1 cellular context compared by ENCODE assay signal in the genomic region with DNA sequence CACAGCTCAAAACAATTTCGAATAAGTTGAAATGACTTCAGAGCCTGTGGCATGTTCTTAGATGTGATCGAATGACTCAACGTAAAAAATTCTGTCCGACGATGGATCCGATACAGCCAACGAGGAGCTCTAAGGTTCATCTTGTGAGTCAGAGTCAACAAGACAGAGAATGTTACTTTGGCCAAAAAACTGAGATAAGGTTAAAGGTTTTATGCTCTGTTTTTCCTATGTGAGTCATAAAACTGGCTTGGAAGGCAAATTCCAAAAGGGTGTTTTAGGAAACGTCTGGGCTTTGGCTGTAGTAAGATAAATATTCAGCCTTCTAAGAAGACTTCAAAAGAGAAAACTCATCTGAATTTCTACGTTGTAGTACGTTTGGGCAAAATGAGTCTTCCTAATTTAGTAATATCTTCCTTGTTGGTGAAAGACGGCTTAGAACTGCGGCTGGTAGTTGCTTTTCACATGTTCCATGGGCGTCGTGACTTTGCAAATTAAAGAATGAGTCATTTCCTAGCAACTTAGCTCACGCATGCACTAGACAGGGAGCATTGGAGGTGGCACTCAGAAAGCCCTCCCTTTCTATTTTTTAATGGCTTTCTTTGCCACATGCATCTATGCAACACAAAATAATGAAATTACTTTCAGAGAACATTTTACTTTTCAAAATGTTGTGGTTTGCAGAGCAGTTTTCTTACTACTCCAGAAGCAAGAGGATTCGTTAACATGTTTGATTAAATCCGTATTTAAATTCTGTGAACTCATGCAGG.
TF ChIP-seq lines count a peak whose summit lies in the region.

No MANE protein-coding gene starts in this region.

TF ChIP-seq in K562, 482 proteins besides CTCF, POLR2A, EP300 and RAD21 (continued from another document and continues in another):
- peak; percentile 83 for TF ChIP-seq NFATC3 (IDR thresholded peaks at IDR 0.05)
- TF ChIP-seq SIRT6 (IDR thresholded peaks at IDR 0.05; ENCODE audit: low read depth, low read length), result no peak
- TF ChIP-seq, protein P1, sequence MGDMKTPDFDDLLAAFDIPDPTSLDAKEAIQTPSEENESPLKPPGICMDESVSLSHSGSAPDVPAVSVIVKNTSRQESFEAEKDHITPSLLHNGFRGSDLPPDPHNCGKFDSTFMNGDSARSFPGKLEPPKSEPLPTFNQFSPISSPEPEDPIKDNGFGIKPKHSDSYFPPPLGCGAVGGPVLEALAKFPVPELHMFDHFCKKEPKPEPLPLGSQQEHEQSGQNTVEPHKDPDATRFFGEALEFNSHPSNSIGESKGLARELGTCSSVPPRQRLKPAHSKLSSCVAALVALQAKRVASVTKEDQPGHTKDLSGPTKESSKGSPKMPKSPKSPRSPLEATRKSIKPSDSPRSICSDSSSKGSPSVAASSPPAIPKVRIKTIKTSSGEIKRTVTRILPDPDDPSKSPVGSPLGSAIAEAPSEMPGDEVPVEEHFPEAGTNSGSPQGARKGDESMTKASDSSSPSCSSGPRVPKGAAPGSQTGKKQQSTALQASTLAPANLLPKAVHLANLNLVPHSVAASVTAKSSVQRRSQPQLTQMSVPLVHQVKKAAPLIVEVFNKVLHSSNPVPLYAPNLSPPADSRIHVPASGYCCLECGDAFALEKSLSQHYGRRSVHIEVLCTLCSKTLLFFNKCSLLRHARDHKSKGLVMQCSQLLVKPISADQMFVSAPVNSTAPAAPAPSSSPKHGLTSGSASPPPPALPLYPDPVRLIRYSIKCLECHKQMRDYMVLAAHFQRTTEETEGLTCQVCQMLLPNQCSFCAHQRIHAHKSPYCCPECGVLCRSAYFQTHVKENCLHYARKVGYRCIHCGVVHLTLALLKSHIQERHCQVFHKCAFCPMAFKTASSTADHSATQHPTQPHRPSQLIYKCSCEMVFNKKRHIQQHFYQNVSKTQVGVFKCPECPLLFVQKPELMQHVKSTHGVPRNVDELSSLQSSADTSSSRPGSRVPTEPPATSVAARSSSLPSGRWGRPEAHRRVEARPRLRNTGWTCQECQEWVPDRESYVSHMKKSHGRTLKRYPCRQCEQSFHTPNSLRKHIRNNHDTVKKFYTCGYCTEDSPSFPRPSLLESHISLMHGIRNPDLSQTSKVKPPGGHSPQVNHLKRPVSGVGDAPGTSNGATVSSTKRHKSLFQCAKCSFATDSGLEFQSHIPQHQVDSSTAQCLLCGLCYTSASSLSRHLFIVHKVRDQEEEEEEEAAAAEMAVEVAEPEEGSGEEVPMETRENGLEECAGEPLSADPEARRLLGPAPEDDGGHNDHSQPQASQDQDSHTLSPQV (IDR thresholded peaks at IDR 0.05), result peak; percentile 85
- no peak for TF ChIP-seq PRPF4 (IDR thresholded peaks at IDR 0.05; ENCODE audit: insufficient read depth, low read depth, low read length, poor library complexity, severe bottlenecking)
- TF ChIP-seq GTF2E2 (tag; IDR thresholded peaks at IDR 0.05), result no peak
- peak in 1 of 2 experiments; percentile 44; a peak in 1 of 4 replicates for TF ChIP-seq HDAC1 (IDR thresholded peaks at IDR 0.05)
- TF ChIP-seq CBFB (CRISPR knock-in tag; IDR thresholded peaks at IDR 0.05), result no peak
- TF ChIP-seq, protein P2, sequence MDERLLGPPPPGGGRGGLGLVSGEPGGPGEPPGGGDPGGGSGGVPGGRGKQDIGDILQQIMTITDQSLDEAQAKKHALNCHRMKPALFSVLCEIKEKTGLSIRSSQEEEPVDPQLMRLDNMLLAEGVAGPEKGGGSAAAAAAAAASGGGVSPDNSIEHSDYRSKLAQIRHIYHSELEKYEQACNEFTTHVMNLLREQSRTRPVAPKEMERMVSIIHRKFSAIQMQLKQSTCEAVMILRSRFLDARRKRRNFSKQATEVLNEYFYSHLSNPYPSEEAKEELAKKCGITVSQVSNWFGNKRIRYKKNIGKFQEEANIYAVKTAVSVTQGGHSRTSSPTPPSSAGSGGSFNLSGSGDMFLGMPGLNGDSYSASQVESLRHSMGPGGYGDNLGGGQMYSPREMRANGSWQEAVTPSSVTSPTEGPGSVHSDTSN (CRISPR knock-in tag; IDR thresholded peaks at IDR 0.05; ENCODE audit: low read depth), result no peak
- TF ChIP-seq, protein P2 (tag; conservative IDR thresholded peaks at IDR 0.05; ENCODE audit: low read depth), result peak; percentile 34
- no peak for TF ChIP-seq PYGO2 (tag; IDR thresholded peaks at IDR 0.05)
- peak; percentile 99 for TF ChIP-seq FOSL1 (tag; conservative IDR thresholded peaks at IDR 0.05)
- TF ChIP-seq, protein P3, sequence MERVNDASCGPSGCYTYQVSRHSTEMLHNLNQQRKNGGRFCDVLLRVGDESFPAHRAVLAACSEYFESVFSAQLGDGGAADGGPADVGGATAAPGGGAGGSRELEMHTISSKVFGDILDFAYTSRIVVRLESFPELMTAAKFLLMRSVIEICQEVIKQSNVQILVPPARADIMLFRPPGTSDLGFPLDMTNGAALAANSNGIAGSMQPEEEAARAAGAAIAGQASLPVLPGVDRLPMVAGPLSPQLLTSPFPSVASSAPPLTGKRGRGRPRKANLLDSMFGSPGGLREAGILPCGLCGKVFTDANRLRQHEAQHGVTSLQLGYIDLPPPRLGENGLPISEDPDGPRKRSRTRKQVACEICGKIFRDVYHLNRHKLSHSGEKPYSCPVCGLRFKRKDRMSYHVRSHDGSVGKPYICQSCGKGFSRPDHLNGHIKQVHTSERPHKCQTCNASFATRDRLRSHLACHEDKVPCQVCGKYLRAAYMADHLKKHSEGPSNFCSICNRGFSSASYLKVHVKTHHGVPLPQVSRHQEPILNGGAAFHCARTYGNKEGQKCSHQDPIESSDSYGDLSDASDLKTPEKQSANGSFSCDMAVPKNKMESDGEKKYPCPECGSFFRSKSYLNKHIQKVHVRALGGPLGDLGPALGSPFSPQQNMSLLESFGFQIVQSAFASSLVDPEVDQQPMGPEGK (CRISPR knock-in tag; IDR thresholded peaks at IDR 0.05; ENCODE audit: borderline replicate concordance), result no peak
- no peak; the same call in 1 of the 2 replicates for TF ChIP-seq GABPA (tag; conservative IDR thresholded peaks at IDR 0.05; ENCODE audit: low read depth)
- no peak for TF ChIP-seq ZNF324 (CRISPR knock-in tag; IDR thresholded peaks at IDR 0.05)
- TF ChIP-seq ZNF589 (CRISPR knock-in tag; IDR thresholded peaks at IDR 0.05; ENCODE audit: low read depth), result no peak
- TF ChIP-seq, protein P4, sequence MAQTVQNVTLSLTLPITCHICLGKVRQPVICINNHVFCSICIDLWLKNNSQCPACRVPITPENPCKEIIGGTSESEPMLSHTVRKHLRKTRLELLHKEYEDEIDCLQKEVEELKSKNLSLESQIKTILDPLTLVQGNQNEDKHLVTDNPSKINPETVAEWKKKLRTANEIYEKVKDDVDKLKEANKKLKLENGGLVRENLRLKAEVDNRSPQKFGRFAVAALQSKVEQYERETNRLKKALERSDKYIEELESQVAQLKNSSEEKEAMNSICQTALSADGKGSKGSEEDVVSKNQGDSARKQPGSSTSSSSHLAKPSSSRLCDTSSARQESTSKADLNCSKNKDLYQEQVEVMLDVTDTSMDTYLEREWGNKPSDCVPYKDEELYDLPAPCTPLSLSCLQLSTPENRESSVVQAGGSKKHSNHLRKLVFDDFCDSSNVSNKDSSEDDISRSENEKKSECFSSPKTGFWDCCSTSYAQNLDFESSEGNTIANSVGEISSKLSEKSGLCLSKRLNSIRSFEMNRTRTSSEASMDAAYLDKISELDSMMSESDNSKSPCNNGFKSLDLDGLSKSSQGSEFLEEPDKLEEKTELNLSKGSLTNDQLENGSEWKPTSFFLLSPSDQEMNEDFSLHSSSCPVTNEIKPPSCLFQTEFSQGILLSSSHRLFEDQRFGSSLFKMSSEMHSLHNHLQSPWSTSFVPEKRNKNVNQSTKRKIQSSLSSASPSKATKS (CRISPR knock-in tag; IDR thresholded peaks at IDR 0.05), result no peak
- TF ChIP-seq, protein P5, sequence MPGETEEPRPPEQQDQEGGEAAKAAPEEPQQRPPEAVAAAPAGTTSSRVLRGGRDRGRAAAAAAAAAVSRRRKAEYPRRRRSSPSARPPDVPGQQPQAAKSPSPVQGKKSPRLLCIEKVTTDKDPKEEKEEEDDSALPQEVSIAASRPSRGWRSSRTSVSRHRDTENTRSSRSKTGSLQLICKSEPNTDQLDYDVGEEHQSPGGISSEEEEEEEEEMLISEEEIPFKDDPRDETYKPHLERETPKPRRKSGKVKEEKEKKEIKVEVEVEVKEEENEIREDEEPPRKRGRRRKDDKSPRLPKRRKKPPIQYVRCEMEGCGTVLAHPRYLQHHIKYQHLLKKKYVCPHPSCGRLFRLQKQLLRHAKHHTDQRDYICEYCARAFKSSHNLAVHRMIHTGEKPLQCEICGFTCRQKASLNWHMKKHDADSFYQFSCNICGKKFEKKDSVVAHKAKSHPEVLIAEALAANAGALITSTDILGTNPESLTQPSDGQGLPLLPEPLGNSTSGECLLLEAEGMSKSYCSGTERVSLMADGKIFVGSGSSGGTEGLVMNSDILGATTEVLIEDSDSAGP (CRISPR knock-in tag; IDR thresholded peaks at IDR 0.05), result no peak
- TF ChIP-seq TAL1 (IDR thresholded peaks at IDR 0.05), result 0 out of 2 replicates have a peak, but pooled peaks have one; percentile 28
- 0 out of 2 replicates have a peak, but pooled peaks have one; percentile 1 for TF ChIP-seq CBFA2T2 (conservative IDR thresholded peaks at IDR 0.05)
- TF ChIP-seq KDM5B (IDR thresholded peaks at IDR 0.05; ENCODE audit: insufficient replicate concordance, low read depth, low read length), result peak; percentile 32
- TF ChIP-seq ZNF212 (CRISPR knock-in tag; IDR thresholded peaks at IDR 0.05), result no peak
- no peak for TF ChIP-seq ZNF785 (CRISPR knock-in tag; IDR thresholded peaks at IDR 0.05)
- TF ChIP-seq ZNF354B (CRISPR knock-in tag; IDR thresholded peaks at IDR 0.05), result no peak
- peak; percentile 95 for TF ChIP-seq C11orf30 (IDR thresholded peaks at IDR 0.05; ENCODE audit: low read depth)
- TF ChIP-seq ZNF140 (CRISPR knock-in tag; IDR thresholded peaks at IDR 0.05), result no peak
- no peak for TF ChIP-seq ZNF41 (CRISPR knock-in tag; conservative IDR thresholded peaks at IDR 0.05)
- TF ChIP-seq, protein P6, sequence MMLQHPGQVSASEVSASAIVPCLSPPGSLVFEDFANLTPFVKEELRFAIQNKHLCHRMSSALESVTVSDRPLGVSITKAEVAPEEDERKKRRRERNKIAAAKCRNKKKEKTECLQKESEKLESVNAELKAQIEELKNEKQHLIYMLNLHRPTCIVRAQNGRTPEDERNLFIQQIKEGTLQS (IDR thresholded peaks at IDR 0.05), result peak; percentile 97
- TF ChIP-seq, protein P6 (CRISPR knock-in tag; conservative IDR thresholded peaks at IDR 0.05), result peak; percentile 86; the same call in 1 of the 2 replicates
- TF ChIP-seq, protein P7, sequence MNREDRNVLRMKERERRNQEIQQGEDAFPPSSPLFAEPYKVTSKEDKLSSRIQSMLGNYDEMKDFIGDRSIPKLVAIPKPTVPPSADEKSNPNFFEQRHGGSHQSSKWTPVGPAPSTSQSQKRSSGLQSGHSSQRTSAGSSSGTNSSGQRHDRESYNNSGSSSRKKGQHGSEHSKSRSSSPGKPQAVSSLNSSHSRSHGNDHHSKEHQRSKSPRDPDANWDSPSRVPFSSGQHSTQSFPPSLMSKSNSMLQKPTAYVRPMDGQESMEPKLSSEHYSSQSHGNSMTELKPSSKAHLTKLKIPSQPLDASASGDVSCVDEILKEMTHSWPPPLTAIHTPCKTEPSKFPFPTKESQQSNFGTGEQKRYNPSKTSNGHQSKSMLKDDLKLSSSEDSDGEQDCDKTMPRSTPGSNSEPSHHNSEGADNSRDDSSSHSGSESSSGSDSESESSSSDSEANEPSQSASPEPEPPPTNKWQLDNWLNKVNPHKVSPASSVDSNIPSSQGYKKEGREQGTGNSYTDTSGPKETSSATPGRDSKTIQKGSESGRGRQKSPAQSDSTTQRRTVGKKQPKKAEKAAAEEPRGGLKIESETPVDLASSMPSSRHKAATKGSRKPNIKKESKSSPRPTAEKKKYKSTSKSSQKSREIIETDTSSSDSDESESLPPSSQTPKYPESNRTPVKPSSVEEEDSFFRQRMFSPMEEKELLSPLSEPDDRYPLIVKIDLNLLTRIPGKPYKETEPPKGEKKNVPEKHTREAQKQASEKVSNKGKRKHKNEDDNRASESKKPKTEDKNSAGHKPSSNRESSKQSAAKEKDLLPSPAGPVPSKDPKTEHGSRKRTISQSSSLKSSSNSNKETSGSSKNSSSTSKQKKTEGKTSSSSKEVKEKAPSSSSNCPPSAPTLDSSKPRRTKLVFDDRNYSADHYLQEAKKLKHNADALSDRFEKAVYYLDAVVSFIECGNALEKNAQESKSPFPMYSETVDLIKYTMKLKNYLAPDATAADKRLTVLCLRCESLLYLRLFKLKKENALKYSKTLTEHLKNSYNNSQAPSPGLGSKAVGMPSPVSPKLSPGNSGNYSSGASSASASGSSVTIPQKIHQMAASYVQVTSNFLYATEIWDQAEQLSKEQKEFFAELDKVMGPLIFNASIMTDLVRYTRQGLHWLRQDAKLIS (CRISPR knock-in tag; IDR thresholded peaks at IDR 0.05), result peak; percentile 77; the same call in 1 of the 2 replicates
- peak; percentile 88 for TF ChIP-seq BRD9 (IDR thresholded peaks at IDR 0.05; ENCODE audit: low read depth, partially characterized antibody)
- 0 out of 2 replicates have a peak, but pooled peaks have one; percentile 47 for TF ChIP-seq SOX6 (IDR thresholded peaks at IDR 0.05)
- TF ChIP-seq KDM1A (IDR thresholded peaks at IDR 0.05), result peak in 1 of 2 experiments; percentile 17; a peak in 1 of 4 replicates
- peak; percentile 10 for TF ChIP-seq PHF20 (IDR thresholded peaks at IDR 0.05; ENCODE audit: partially characterized antibody)
- no peak for TF ChIP-seq ZNF717 (CRISPR knock-in tag; IDR thresholded peaks at IDR 0.05)
- TF ChIP-seq, protein P8, sequence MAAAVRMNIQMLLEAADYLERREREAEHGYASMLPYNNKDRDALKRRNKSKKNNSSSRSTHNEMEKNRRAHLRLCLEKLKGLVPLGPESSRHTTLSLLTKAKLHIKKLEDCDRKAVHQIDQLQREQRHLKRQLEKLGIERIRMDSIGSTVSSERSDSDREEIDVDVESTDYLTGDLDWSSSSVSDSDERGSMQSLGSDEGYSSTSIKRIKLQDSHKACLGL (CRISPR knock-in tag; IDR thresholded peaks at IDR 0.05; ENCODE audit: borderline replicate concordance, poor library complexity, severe bottlenecking), result no peak
- no peak for TF ChIP-seq ZNF668 (CRISPR knock-in tag; IDR thresholded peaks at IDR 0.05)
- TF ChIP-seq, protein P9, sequence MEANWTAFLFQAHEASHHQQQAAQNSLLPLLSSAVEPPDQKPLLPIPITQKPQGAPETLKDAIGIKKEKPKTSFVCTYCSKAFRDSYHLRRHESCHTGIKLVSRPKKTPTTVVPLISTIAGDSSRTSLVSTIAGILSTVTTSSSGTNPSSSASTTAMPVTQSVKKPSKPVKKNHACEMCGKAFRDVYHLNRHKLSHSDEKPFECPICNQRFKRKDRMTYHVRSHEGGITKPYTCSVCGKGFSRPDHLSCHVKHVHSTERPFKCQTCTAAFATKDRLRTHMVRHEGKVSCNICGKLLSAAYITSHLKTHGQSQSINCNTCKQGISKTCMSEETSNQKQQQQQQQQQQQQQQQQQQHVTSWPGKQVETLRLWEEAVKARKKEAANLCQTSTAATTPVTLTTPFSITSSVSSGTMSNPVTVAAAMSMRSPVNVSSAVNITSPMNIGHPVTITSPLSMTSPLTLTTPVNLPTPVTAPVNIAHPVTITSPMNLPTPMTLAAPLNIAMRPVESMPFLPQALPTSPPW (CRISPR knock-in tag; IDR thresholded peaks at IDR 0.05), result peak; percentile 65
- peak; percentile 94 for TF ChIP-seq MAFF (IDR thresholded peaks at IDR 0.05; ENCODE audit: low read length)
